ENCODE assay signal across 17 cellular contexts in genomic region chr4:6345866-6346265, GRCh38.
"Had no signal": no experiment of that assay in that cellular context is flagged by ENCODE, and none has a peak within 500 bp of the region (broad histone marks: within the 10 kb centered on the region; RNA-seq: fewer than 3 reads in every experiment).

No MANE protein-coding gene starts in this region.

- H3K27me3 ChIP-seq: right atrium auricular region, thyroid gland had no signal

- H3K9me3 ChIP-seq: esophagus squamous epithelium, neutrophil, right atrium auricular region, thyroid gland had no signal

- H3K4me1 Mint-ChIP-seq: naive thymus-derived CD4-positive, alpha-beta T cell had no signal

- H3K9me3 Mint-ChIP-seq: effector memory CD8-positive, alpha-beta T cell; type B pancreatic cell had no signal

- H3K27ac ChIP-seq: esophagus squamous epithelium, gastroesophageal sphincter, neutrophil, right atrium auricular region, thyroid gland had no signal

- H3K27ac Mint-ChIP-seq: effector memory CD8-positive, alpha-beta T cell; naive thymus-derived CD4-positive, alpha-beta T cell; nephron progenitor cell; type B pancreatic cell had no signal

- ATAC-seq: effector memory CD8-positive, alpha-beta T cell; left colon; naive thymus-derived CD4-positive, alpha-beta T cell had no signal

- H3K36me3 Mint-ChIP-seq: naive thymus-derived CD4-positive, alpha-beta T cell; type B pancreatic cell had no signal

- H3K4me1 ChIP-seq: thyroid gland had no signal

- H3K4me3 Mint-ChIP-seq: effector memory CD8-positive, alpha-beta T cell; naive thymus-derived CD4-positive, alpha-beta T cell; nephron progenitor cell; type B pancreatic cell had no signal

- H3K4me3 ChIP-seq: esophagus squamous epithelium, gastroesophageal sphincter, right atrium auricular region, thyroid gland had no signal

- FAIRE-seq: small intestine, urothelium cell line had no signal

- DNase-seq: effector memory CD8-positive, alpha-beta T cell; esophagus squamous epithelium; foreskin fibroblast; glutamatergic neuron; left colon; mammary epithelial cell; naive thymus-derived CD4-positive, alpha-beta T cell; nephron progenitor cell; small intestine; stimulated activated CD4-positive, alpha-beta T cell treated with anti-CD3 and anti-CD28 coated beads, Interleukin-12 subunit alpha, Interleukin-12 subunit beta, amount 100 ng/mL, for 4 hours; stimulated activated naive CD4-positive, alpha-beta T cell treated with Interleukin-2 at 50 U/mL for 16 hours; thyroid gland had no signal

- H3K36me3 ChIP-seq: gastroesophageal sphincter, neutrophil, right atrium auricular region, thyroid gland had no signal
